In the genomic region with DNA sequence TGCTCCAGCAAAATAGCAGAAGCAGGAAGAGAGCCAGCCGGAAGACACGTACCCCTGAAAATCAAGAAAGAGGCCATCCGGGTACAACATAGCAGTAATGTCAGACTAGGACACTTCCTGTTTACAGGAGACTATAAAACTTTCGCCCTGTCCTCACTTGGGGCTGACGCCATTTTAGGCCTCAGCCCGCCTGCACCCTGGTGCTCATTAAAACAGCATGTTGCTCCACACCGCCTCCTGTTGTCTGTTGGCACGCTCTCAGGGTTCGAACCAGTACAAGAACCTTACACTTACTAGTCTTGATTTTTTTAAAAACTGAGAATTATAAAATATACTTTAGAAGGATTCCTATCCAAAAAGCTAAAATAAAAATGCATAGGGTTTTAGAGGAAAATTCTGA, we compare ENCODE assay signal across 26 cellular contexts.
"Had no signal": no experiment of that assay in that cellular context is flagged by ENCODE, and none has a peak within 500 bp of the region (broad histone marks: within the 10 kb centered on the region; RNA-seq: fewer than 3 reads in every experiment).

No MANE protein-coding gene starts in this region.

- H3K36me3 Mint-ChIP-seq: activated naive CD4-positive, alpha-beta T cell treated with anti-CD3 and anti-CD28 coated beads, Interleukin-2, amount 10 ng/mL, durations not matched to agents 7 days and 5 days; activated naive CD8-positive, alpha-beta T cell treated with anti-CD3 and anti-CD28 coated beads, Interleukin-2, amount 10 ng/mL, durations not matched to agents 7 days and 5 days; stimulated activated effector memory CD8-positive, alpha-beta T cell treated with anti-CD3 and anti-CD28 coated beads, Interleukin-12 subunit alpha, Interleukin-12 subunit beta, amount 100 ng/mL, for 72 hours had no signal

- H3K4me3 Mint-ChIP-seq: activated CD4-positive, alpha-beta memory T cell treated with anti-CD3 and anti-CD28 coated beads, Interleukin-2, amount 10 ng/mL, durations not matched to agents 7 days and 5 days; activated naive CD4-positive, alpha-beta T cell treated with anti-CD3 and anti-CD28 coated beads, Interleukin-2, amount 10 ng/mL, durations not matched to agents 7 days and 5 days; activated naive CD8-positive, alpha-beta T cell treated with anti-CD3 and anti-CD28 coated beads, Interleukin-2, amount 10 ng/mL, durations not matched to agents 7 days and 5 days; activated T-cell treated with anti-CD3 and anti-CD28 coated beads, Interleukin-2, amount 50 U/mL, for 24 hours; effector memory CD8-positive, alpha-beta T cell; nephron; stimulated activated effector memory CD8-positive, alpha-beta T cell treated with anti-CD3 and anti-CD28 coated beads, Interleukin-12 subunit alpha, Interleukin-12 subunit beta, amount 100 ng/mL, for 72 hours; stimulated activated naive CD8-positive, alpha-beta T cell treated with anti-CD3 and anti-CD28 coated beads, Interleukin-15, Interleukin-2, amounts not matched to agents 100 ng/mL and 50 ng/mL, for 24 hours had no signal

- H3K4me3 ChIP-seq: gastrocnemius medialis, left lung, ovary, skin epidermis, thoracic aorta, upper lobe of left lung had no signal

- H3K27me3 ChIP-seq: gastrocnemius medialis, left lung, ovary, upper lobe of left lung had no signal

- ATAC-seq: effector memory CD8-positive, alpha-beta T cell; gastrocnemius medialis; left lung; sciatic nerve; stimulated activated effector memory CD8-positive, alpha-beta T cell treated with anti-CD3 and anti-CD28 coated beads, Interleukin-12 subunit alpha, Interleukin-12 subunit beta, amount 100 ng/mL, for 72 hours had no signal

- H3K36me3 ChIP-seq: gastrocnemius medialis, left lung, neutrophil, ovary, thoracic aorta, upper lobe of left lung had no signal

- H3K27ac ChIP-seq: gastrocnemius medialis, left lung, neutrophil, ovary, skin epidermis, thoracic aorta, upper lobe of left lung had no signal

- H3K27ac Mint-ChIP-seq: activated CD4-positive, alpha-beta memory T cell treated with anti-CD3 and anti-CD28 coated beads, Interleukin-2, amount 10 ng/mL, durations not matched to agents 7 days and 5 days; activated naive CD4-positive, alpha-beta T cell treated with anti-CD3 and anti-CD28 coated beads, Interleukin-2, amount 10 ng/mL, durations not matched to agents 7 days and 5 days; activated naive CD8-positive, alpha-beta T cell treated with anti-CD3 and anti-CD28 coated beads, Interleukin-2, amount 10 ng/mL, durations not matched to agents 7 days and 5 days; activated T-cell treated with anti-CD3 and anti-CD28 coated beads, Interleukin-2, amount 50 U/mL, for 24 hours; effector memory CD8-positive, alpha-beta T cell; progenitor cell of endocrine pancreas; stimulated activated effector memory CD8-positive, alpha-beta T cell treated with anti-CD3 and anti-CD28 coated beads, Interleukin-12 subunit alpha, Interleukin-12 subunit beta, amount 100 ng/mL, for 72 hours; stimulated activated naive CD8-positive, alpha-beta T cell treated with anti-CD3 and anti-CD28 coated beads, Interleukin-15, Interleukin-2, amounts not matched to agents 100 ng/mL and 50 ng/mL, for 24 hours had no signal

- H3K9me3 ChIP-seq: gastrocnemius medialis, left lung, neutrophil, ovary, thoracic aorta, upper lobe of left lung had no signal

- H3K4me1 ChIP-seq: left lung, upper lobe of left lung had no signal

- H3K9me3 Mint-ChIP-seq: activated T-cell treated with anti-CD3 and anti-CD28 coated beads, Interleukin-2, amount 50 U/mL, for 24 hours; effector memory CD8-positive, alpha-beta T cell; nephron had no signal

- FAIRE-seq: islet of Langerhans had no signal

- H3K4me1 Mint-ChIP-seq: activated CD4-positive, alpha-beta memory T cell treated with anti-CD3 and anti-CD28 coated beads, Interleukin-2, amount 10 ng/mL, durations not matched to agents 7 days and 5 days; activated naive CD4-positive, alpha-beta T cell treated with anti-CD3 and anti-CD28 coated beads, Interleukin-2, amount 10 ng/mL, durations not matched to agents 7 days and 5 days; activated naive CD8-positive, alpha-beta T cell treated with anti-CD3 and anti-CD28 coated beads, Interleukin-2, amount 10 ng/mL, durations not matched to agents 7 days and 5 days; stimulated activated effector memory CD8-positive, alpha-beta T cell treated with anti-CD3 and anti-CD28 coated beads, Interleukin-12 subunit alpha, Interleukin-12 subunit beta, amount 100 ng/mL, for 72 hours had no signal

- DNase-seq: activated CD4-positive, alpha-beta memory T cell treated with anti-CD3 and anti-CD28 coated beads, Interleukin-2, amount 10 ng/mL, durations not matched to agents 7 days and 5 days; activated CD4-positive, alpha-beta T cell treated with anti-CD3 and anti-CD28 coated beads for 48 hours; activated CD8-positive, alpha-beta memory T cell treated with anti-CD3 and anti-CD28 coated beads, Interleukin-2, amount 50 U/mL, for 48 hours; activated gamma-delta T cell; activated naive CD4-positive, alpha-beta T cell treated with anti-CD3 and anti-CD28 coated beads, Interleukin-2, amount 10 ng/mL, durations not matched to agents 7 days and 5 days; activated naive CD8-positive, alpha-beta T cell treated with anti-CD3 and anti-CD28 coated beads, Interleukin-2, amount 10 ng/mL, durations not matched to agents 7 days and 5 days; activated T-cell treated with anti-CD3 and anti-CD28 coated beads, Interleukin-2, amount 50 U/mL, for 24 hours; caudate nucleus; cortex of kidney; effector memory CD8-positive, alpha-beta T cell; gastrocnemius medialis; glutamatergic neuron; left lung; ovary; stimulated activated CD4-positive, alpha-beta T cell treated with anti-CD3 and anti-CD28 coated beads, Interleukin-12 subunit alpha, Interleukin-12 subunit beta, amount 100 ng/mL, for 4 hours; stimulated activated CD4-positive, alpha-beta T cell treated with anti-CD3 and anti-CD28 coated beads, Interleukin-4, amount 100 ng/mL, for 24 hours; upper lobe of left lung had no signal
